18 cellular contexts compared by ENCODE assay signal in the genomic region with DNA sequence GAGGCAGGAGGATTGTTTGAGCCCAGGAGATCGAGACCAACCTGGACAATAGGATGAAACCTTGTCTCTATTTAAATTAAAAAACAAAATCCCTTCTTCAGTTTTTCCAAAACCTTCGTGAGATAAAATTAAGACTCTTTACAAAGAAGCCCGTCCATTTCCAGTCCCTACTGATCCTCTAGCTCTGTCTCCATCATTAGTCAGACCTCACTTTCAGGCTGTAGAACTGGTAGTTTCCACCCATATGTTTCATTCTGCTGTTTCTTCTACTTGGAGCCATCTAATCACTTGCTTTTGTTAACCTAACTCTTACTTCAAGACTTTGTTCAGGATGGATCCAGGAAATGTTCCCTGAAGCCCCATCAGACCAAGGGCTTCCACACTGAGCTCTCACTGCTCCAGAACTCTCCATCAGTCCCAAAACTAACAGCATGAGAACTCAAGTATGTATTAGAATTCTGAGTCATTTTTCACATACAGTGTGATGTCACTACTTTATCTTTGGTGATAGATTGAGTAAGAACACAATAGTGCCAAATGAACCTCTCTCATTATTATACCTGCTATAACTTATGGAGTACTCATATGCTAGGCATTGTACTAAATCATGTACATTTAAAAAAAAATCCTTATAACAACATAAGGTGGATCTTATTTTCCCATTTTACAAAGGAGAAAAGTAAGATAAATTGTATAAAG.
DNase-seq lines count a peak whose midpoint lies in the region; ATAC-seq and TF ChIP-seq lines count a peak whose summit lies in the region.
"Had no signal": no experiment of that assay in that cellular context is flagged by ENCODE, and none has a peak within 500 bp of the region (broad histone marks: within the 10 kb centered on the region; RNA-seq: fewer than 3 reads in every experiment).

No MANE protein-coding gene starts in this region.

- no peak for TF ChIP-seq CTCF in endodermal cell (conservative IDR thresholded peaks at IDR 0.05)
- no peak for TF ChIP-seq CTCF in omental fat pad (IDR thresholded peaks at IDR 0.05)
- TF ChIP-seq CTCF in glutamatergic neuron (IDR thresholded peaks at IDR 0.05; ENCODE audit: partially characterized antibody, unreplicated experiment): no peak
- no peak for TF ChIP-seq CTCF in adrenal gland (IDR thresholded peaks at IDR 0.05)

- H3K27ac Mint-ChIP-seq in endodermal cell: peak overlapping the region; percentile 50
- H3K27ac Mint-ChIP-seq in glutamatergic neuron (ENCODE audit: unreplicated experiment): no peak overlapping the region

- 91 to 94% methylated on average over 3 of the region's 3 CpGs for WGBS in endodermal cell (ENCODE audit: insufficient coverage in 1 of 2, insufficient read length in 1 of 2), 2 experiments
- WGBS in adrenal gland, 4 donors: 73 to 88% (median 80%) methylated on average over 3 of the region's 3 CpGs

- H3K27ac ChIP-seq in endodermal cell (ENCODE audit: low read depth, low read length) (no peak overlapping the region), adrenal gland (no peak overlapping the region)
- H3K27ac ChIP-seq: 22Rv1 had no signal

- H3K4me3 ChIP-seq in endodermal cell (ENCODE audit: low read length) (no peak overlapping the region), adrenal gland (no peak overlapping the region)

- intact Hi-C loops in adrenal gland (cut with DNase I): no loop called here

- H3K27me3 ChIP-seq in endodermal cell (ENCODE audit: control insufficient read depth, insufficient read depth, low read length, poor library complexity, severe bottlenecking) (no peaks in the 10 kb centered on the region), adrenal gland (no peaks in the 10 kb centered on the region)
- H3K27me3 ChIP-seq: BE2C had no signal

- no peak overlapping the region for H3K9ac ChIP-seq in endodermal cell (ENCODE audit: extremely low read depth, low read length, poor library complexity, severe bottlenecking)

- H3K36me3 ChIP-seq in endodermal cell (ENCODE audit: control insufficient read depth, insufficient read depth, low read length): peaks cover 6% of the 10 kb centered on the region
- no peaks in the 10 kb centered on the region for H3K36me3 ChIP-seq in adrenal gland (replicated peaks in 1 of 2)
- H3K36me3 ChIP-seq: BE2C had no signal

- no peaks in the 10 kb centered on the region for H3K9me3 ChIP-seq in endodermal cell (ENCODE audit: control insufficient read depth, low read length)
- H3K9me3 ChIP-seq in adrenal gland (replicated peaks in 1 of 3): no peaks in the 10 kb centered on the region
- H3K9me3 ChIP-seq: BE2C had no signal

- H3K27me3 Mint-ChIP-seq in endodermal cell (ENCODE audit: insufficient read depth) (peaks cover 4% of the 10 kb centered on the region), glutamatergic neuron (ENCODE audit: unreplicated experiment) (no peaks in the 10 kb centered on the region)

- no peak overlapping the region for H3K4me3 Mint-ChIP-seq in endodermal cell
- no peak overlapping the region for H3K4me3 Mint-ChIP-seq in glutamatergic neuron (ENCODE audit: unreplicated experiment)

- no peak for TF ChIP-seq POLR2A in adrenal gland (IDR thresholded peaks at IDR 0.05)

- DNase-seq in DMS53 (lab: John Stamatoyannopoulos, UW) (peak; percentile 28), DMS53 treated with DMSO at 0.1 percent for 48 hours (lab: John Stamatoyannopoulos, UW; ENCODE audit: unreplicated experiment) (no peak), endodermal cell (no peak), omental fat pad (ENCODE audit: low spot score) (no peak), glutamatergic neuron (no peak), adrenal gland (no peak)
- DNase-seq: BE2C, GDM1, HCEC 1CT, NCI-H1436, NCI-H2029, NCI-H2171, NCI-H446, NCI-H69, SHP77 had no signal

- H3K36me3 Mint-ChIP-seq in endodermal cell (ENCODE audit: low read depth) (peaks cover 2% of the 10 kb centered on the region), glutamatergic neuron (ENCODE audit: unreplicated experiment) (no peaks in the 10 kb centered on the region)

- H3K9me3 Mint-ChIP-seq in endodermal cell (no peaks in the 10 kb centered on the region), glutamatergic neuron (ENCODE audit: unreplicated experiment) (no peaks in the 10 kb centered on the region)

- no peaks in the 10 kb centered on the region for H3K4me1 ChIP-seq in endodermal cell (ENCODE audit: control insufficient read depth, insufficient read depth, low read length)
- no peaks in the 10 kb centered on the region for H3K4me1 ChIP-seq in adrenal gland (replicated peaks in 1 of 2)
- H3K4me1 ChIP-seq: BE2C had no signal

- H3K4me1 Mint-ChIP-seq in endodermal cell: peaks cover 1% of the 10 kb centered on the region
- H3K4me1 Mint-ChIP-seq in glutamatergic neuron (ENCODE audit: low read depth, unreplicated experiment): no peaks in the 10 kb centered on the region

- ATAC-seq in HG02938 (IDR thresholded peaks at IDR 0.05; ENCODE audit: unreplicated experiment): peak; percentile 47
- ATAC-seq in omental fat pad (ENCODE audit: low FRiP score): peak; percentile 64
- ATAC-seq in GM19324 (IDR thresholded peaks at IDR 0.05; ENCODE audit: low FRiP score, unreplicated experiment): no peak
